Comparison of ENCODE assay signal across 11 cellular contexts in genomic region chr1:27429029-27429425, GRCh38. TPM values are rescaled to one million over a fixed set of nuclear protein-coding genes. Genes with fewer than 3 reads are reported as not detected.
DNase-seq lines count a peak whose midpoint lies in the region; ATAC-seq and TF ChIP-seq lines count a peak whose summit lies in the region.
"Had no signal": no experiment of that assay in that cellular context is flagged by ENCODE, and none has a peak within 500 bp of the region (broad histone marks: within the 10 kb centered on the region; RNA-seq: fewer than 3 reads in every experiment).

No MANE protein-coding gene starts in this region.

- TF ChIP-seq CTCF in uterus (IDR thresholded peaks at IDR 0.05) = no peak

- H3K9me3 Mint-ChIP-seq in activated naive CD4-positive, alpha-beta T cell treated with anti-CD3 and anti-CD28 coated beads, Interleukin-2, amount 50 U/mL, for 24 hours = no peaks in the 10 kb centered on the region
- H3K9me3 Mint-ChIP-seq in naive thymus-derived CD4-positive, alpha-beta T cell = no peaks in the 10 kb centered on the region

- peak overlapping the region; percentile 87 for H3K4me3 Mint-ChIP-seq in activated naive CD4-positive, alpha-beta T cell treated with anti-CD3 and anti-CD28 coated beads, Interleukin-2, amount 50 U/mL, for 24 hours
- peak overlapping the region; percentile 82 to 94 (median 87) for H3K4me3 Mint-ChIP-seq in naive thymus-derived CD4-positive, alpha-beta T cell

- ATAC-seq in naive thymus-derived CD4-positive, alpha-beta T cell = no peak
- ATAC-seq in GM19467 (IDR thresholded peaks at IDR 0.05; ENCODE audit: unreplicated experiment) (no peak), GM18867 (IDR thresholded peaks at IDR 0.05; ENCODE audit: unreplicated experiment) (no peak)

- no peak overlapping the region for H3K4me3 ChIP-seq in ectodermal cell (ENCODE audit: insufficient read depth, low read depth, low read length)
- peak overlapping the region; percentile 30 for H3K4me3 ChIP-seq in naive thymus-derived CD4-positive, alpha-beta T cell (ENCODE audit: low read length)
- peak overlapping the region in 1 of 2 donors; percentile 12 for H3K4me3 ChIP-seq in uterus

- H3K27ac Mint-ChIP-seq in activated naive CD4-positive, alpha-beta T cell treated with anti-CD3 and anti-CD28 coated beads, Interleukin-2, amount 50 U/mL, for 24 hours = peak overlapping the region; percentile 99
- peak overlapping the region; percentile 83 to 96 (median 88) for H3K27ac Mint-ChIP-seq in naive thymus-derived CD4-positive, alpha-beta T cell

- WGBS in ectodermal cell, 2 experiments = 60 to 66% methylated on average over 2 of the region's 2 CpGs

- H3K9me3 ChIP-seq in ectodermal cell (ENCODE audit: control insufficient read depth, low read length) = no peaks in the 10 kb centered on the region
- H3K9me3 ChIP-seq in naive thymus-derived CD4-positive, alpha-beta T cell (ENCODE audit: control insufficient read depth in 2 of 3, low read length in 3 of 3) = no peaks in the 10 kb centered on the region
- H3K9me3 ChIP-seq in uterus = no peaks in the 10 kb centered on the region
- H3K9me3 ChIP-seq: BE2C had no signal

- intact Hi-C loops in naive thymus-derived CD4-positive, alpha-beta T cell (cut with micrococcal nuclease) = loop anchor here in 1 of 2 donors (2.0 kb wide), 1 partner anchor 62 kb away; the partner anchor contains the start of gene WASF2
- intact Hi-C loops in uterus (cut with DNase I; ENCODE audit: low total_unique reads) = no loop called here

- H3K4me1 ChIP-seq in ectodermal cell (ENCODE audit: control insufficient read depth, insufficient read depth, low read length) = peaks cover 30% of the 10 kb centered on the region
- H3K4me1 ChIP-seq in naive thymus-derived CD4-positive, alpha-beta T cell (ENCODE audit: control insufficient read depth in 2 of 2, insufficient read depth in 2 of 2, low read length in 2 of 2) = peaks cover 26 to 75% of the 10 kb centered on the region in 2 donors
- peaks cover 6 to 18% of the 10 kb centered on the region in 2 donors for H3K4me1 ChIP-seq in uterus
- H3K4me1 ChIP-seq: BE2C had no signal

- peaks cover 2% of the 10 kb centered on the region for H3K36me3 ChIP-seq in ectodermal cell (ENCODE audit: control insufficient read depth, insufficient read depth, low read length)
- peaks cover 0 to 10% (median under 1%) of the 10 kb centered on the region in 3 experiments for H3K36me3 ChIP-seq in naive thymus-derived CD4-positive, alpha-beta T cell (ENCODE audit: control insufficient read depth in 2 of 3, insufficient read depth in 3 of 3, low read length in 3 of 3)
- no peaks in the 10 kb centered on the region for H3K36me3 ChIP-seq in uterus
- H3K36me3 ChIP-seq: BE2C had no signal

- no peak for DNase-seq in activated naive CD4-positive, alpha-beta T cell treated with anti-CD3 and anti-CD28 coated beads, Interleukin-2, amount 50 U/mL, for 16 hours
- DNase-seq in naive thymus-derived CD4-positive, alpha-beta T cell = no peak
- no peak for DNase-seq in uterus
- DNase-seq in ecto neural progenitor cell (ENCODE audit: low spot score) = no peak
- DNase-seq: activated CD4-positive, CD25-positive, alpha-beta regulatory T cell; NCI-H187 treated with DMSO at 0.1 percent for 48 hours had no signal

- H3K27ac ChIP-seq in ectodermal cell (ENCODE audit: insufficient read depth, low read depth, low read length, poor library complexity, severe bottlenecking) = peak overlapping the region; percentile 88
- H3K27ac ChIP-seq in naive thymus-derived CD4-positive, alpha-beta T cell (ENCODE audit: low read depth, low read length) = peak overlapping the region; percentile 74
- H3K27ac ChIP-seq in uterus = peak overlapping the region; percentile 68 to 80

- no peaks in the 10 kb centered on the region for H3K27me3 Mint-ChIP-seq in activated naive CD4-positive, alpha-beta T cell treated with anti-CD3 and anti-CD28 coated beads, Interleukin-2, amount 50 U/mL, for 24 hours
- no peaks in the 10 kb centered on the region for H3K27me3 Mint-ChIP-seq in naive thymus-derived CD4-positive, alpha-beta T cell

- POLR2A ChIA-PET in naive thymus-derived CD4-positive, alpha-beta T cell (lab: Charles Lee) = interaction anchor here (0.7 to 5.5 kb wide), 10 partner anchors 8 to 189 kb away, joined by 3 to 29 read pairs (median 6); partner anchors contain the start of gene WASF2

- H3K27me3 ChIP-seq in ectodermal cell (ENCODE audit: control insufficient read depth, insufficient read depth, low read length, poor library complexity, severe bottlenecking) (no peaks in the 10 kb centered on the region), uterus (no peaks in the 10 kb centered on the region)
- no peaks in the 10 kb centered on the region for H3K27me3 ChIP-seq in naive thymus-derived CD4-positive, alpha-beta T cell (ENCODE audit: control insufficient read depth in 2 of 2, insufficient read depth in 2 of 2, low read length in 2 of 2)
- H3K27me3 ChIP-seq: BE2C had no signal

- CTCF ChIA-PET in naive thymus-derived CD4-positive, alpha-beta T cell (lab: Charles Lee) = interaction anchor here (0.6 to 1.9 kb wide), 13 partner anchors 8 to 234 kb away, joined by 3 to 6 read pairs (median 4); partner anchors contain the start of gene WASF2

- peaks cover 84% of the 10 kb centered on the region for H3K4me1 Mint-ChIP-seq in activated naive CD4-positive, alpha-beta T cell treated with anti-CD3 and anti-CD28 coated beads, Interleukin-2, amount 50 U/mL, for 24 hours
- peaks cover 49 to 87% (median 78%) of the 10 kb centered on the region in 7 donors for H3K4me1 Mint-ChIP-seq in naive thymus-derived CD4-positive, alpha-beta T cell

- TF ChIP-seq POLR2A in uterus (IDR thresholded peaks at IDR 0.05) = no peak

- H3K36me3 Mint-ChIP-seq in activated naive CD4-positive, alpha-beta T cell treated with anti-CD3 and anti-CD28 coated beads, Interleukin-2, amount 50 U/mL, for 24 hours = peaks cover 10% of the 10 kb centered on the region
- peaks cover 4 to 19% (median 16%) of the 10 kb centered on the region in 5 donors for H3K36me3 Mint-ChIP-seq in naive thymus-derived CD4-positive, alpha-beta T cell

RNA-seq across cellular contexts. Expression of gene GPR3, which starts 36.6 kb away (rescaled TPM):
- 5.3 TPM for polyA plus RNA-seq in ectodermal cell (2013, experiment 1 of 4)
- polyA plus RNA-seq in ectodermal cell (2013, experiment 2 of 4) = 5.1 TPM
- polyA plus RNA-seq in ectodermal cell (2013, experiment 3 of 4) = 4.2 TPM
- 4.3 TPM for polyA plus RNA-seq in ectodermal cell (2013, experiment 4 of 4)
- under 1 TPM in 3 of 5 experiments, not detected in 2; 0.24 to 0.93 (median 0.45) TPM for total RNA-seq in naive thymus-derived CD4-positive, alpha-beta T cell
- under 1 TPM; 0.09 to 0.13 TPM for polyA plus RNA-seq in naive thymus-derived CD4-positive, alpha-beta T cell
- total RNA-seq in uterus = 1 to 10 TPM in 1 of 4 donors, under 1 TPM in 1, not detected in 2; 0.55 to 1.9 TPM

RNA-seq across cellular contexts. Expression of gene CD164L2, which starts 45.9 kb away (rescaled TPM):
- 2.0 TPM for polyA plus RNA-seq in ectodermal cell (2013, experiment 1 of 4)
- 1.8 TPM for polyA plus RNA-seq in ectodermal cell (2013, experiment 2 of 4)
- polyA plus RNA-seq in ectodermal cell (2013, experiment 3 of 4) = 1.7 TPM
- 2.7 TPM for polyA plus RNA-seq in ectodermal cell (2013, experiment 4 of 4)
- under 1 TPM in 1 of 5 experiments, not detected in 4; 0.24 TPM for total RNA-seq in naive thymus-derived CD4-positive, alpha-beta T cell
- polyA plus RNA-seq in naive thymus-derived CD4-positive, alpha-beta T cell = not detected
- total RNA-seq in uterus = under 1 TPM in 1 of 4 donors, not detected in 3; 0.69 TPM

RNA-seq across cellular contexts. Expression of gene FCN3, which starts 54.4 kb away (rescaled TPM):
- polyA plus RNA-seq in ectodermal cell (2013, experiment 1 of 4) = not detected
- polyA plus RNA-seq in ectodermal cell (2013, experiment 2 of 4) = not detected
- 0.37 TPM for polyA plus RNA-seq in ectodermal cell (2013, experiment 3 of 4)
- not detected for polyA plus RNA-seq in ectodermal cell (2013, experiment 4 of 4)
- total RNA-seq in naive thymus-derived CD4-positive, alpha-beta T cell = not detected
- polyA plus RNA-seq in naive thymus-derived CD4-positive, alpha-beta T cell = not detected
- 1 to 10 TPM in 3 of 4 donors, not detected in 1; 2.1 to 4.7 (median 2.4) TPM for total RNA-seq in uterus
